Comparison of ENCODE assay signal across 17 cellular contexts in genomic region chr2:32051836-32052439, GRCh38. TPM values are rescaled to one million over a fixed set of nuclear protein-coding genes. Genes with fewer than 3 reads are reported as not detected.
DNase-seq lines count a peak whose midpoint lies in the region; ATAC-seq and TF ChIP-seq lines count a peak whose summit lies in the region.
"Had no signal": no experiment of that assay in that cellular context is flagged by ENCODE, and none has a peak within 500 bp of the region (broad histone marks: within the 10 kb centered on the region; RNA-seq: fewer than 3 reads in every experiment).

No MANE protein-coding gene starts in this region.

- H3K4me1 ChIP-seq in HEK293 (ENCODE audit: control insufficient read depth, insufficient read depth, low read length) (no peaks in the 10 kb centered on the region), Panc1 (ENCODE audit: control insufficient read depth, insufficient read depth, low read length) (no peaks in the 10 kb centered on the region), neural progenitor cell (peaks cover 6% of the 10 kb centered on the region)
- H3K4me1 ChIP-seq: BE2C, HAP-1 had no signal

- no peaks in the 10 kb centered on the region for H3K79me2 ChIP-seq in neural progenitor cell (ENCODE audit: low read depth)

- in situ Hi-C loops in Panc1 (cut with HindIII; ENCODE audit: low pct_unique_long_range_greater_than_20kb, low sequenced_read_pairs) = no loop called here

- no peak overlapping the region for H3K9ac ChIP-seq in neural progenitor cell

- H3K27me3 Mint-ChIP-seq in neural progenitor cell (ENCODE audit: insufficient read depth, low read depth) (no peaks in the 10 kb centered on the region), type B pancreatic cell (no peaks in the 10 kb centered on the region)
- H3K27me3 Mint-ChIP-seq: CD4-positive, CD25-positive, alpha-beta regulatory T cell; IgD-negative memory B cell had no signal

- H4K20me1 ChIP-seq in neural progenitor cell (ENCODE audit: low read depth) = no peaks in the 10 kb centered on the region

- intact Hi-C loops in Panc1 (cut with micrococcal nuclease; ENCODE audit: unreplicated experiment) = no loop called here

- no peaks in the 10 kb centered on the region for H3F3A ChIP-seq in neural progenitor cell (ENCODE audit: low read depth)

- H3K4me3 Mint-ChIP-seq in neural progenitor cell (no peak overlapping the region), type B pancreatic cell (no peak overlapping the region)
- H3K4me3 Mint-ChIP-seq: CD4-positive, CD25-positive, alpha-beta regulatory T cell; CD8-positive, alpha-beta memory T cell; IgD-negative memory B cell had no signal

- H3K4me2 ChIP-seq in neural progenitor cell = no peak overlapping the region

- H3K27me3 ChIP-seq in Panc1 (ENCODE audit: control insufficient read depth, insufficient read depth, low read length) = no peaks in the 10 kb centered on the region
- H3K27me3 ChIP-seq in neural progenitor cell = no peaks in the 10 kb centered on the region
- H3K27me3 ChIP-seq: BE2C had no signal

- H3K36me3 ChIP-seq in HEK293 (ENCODE audit: control insufficient read depth in 2 of 2, insufficient read depth in 1 of 2, low read length in 2 of 2) = no peaks in the 10 kb centered on the region
- H3K36me3 ChIP-seq in Panc1 (ENCODE audit: control insufficient read depth, insufficient read depth, low read length) = no peaks in the 10 kb centered on the region
- no peaks in the 10 kb centered on the region for H3K36me3 ChIP-seq in neural progenitor cell
- H3K36me3 ChIP-seq: BE2C, HAP-1 had no signal

- H3K9me3 Mint-ChIP-seq in neural progenitor cell (no peaks in the 10 kb centered on the region), type B pancreatic cell (no peaks in the 10 kb centered on the region)
- H3K9me3 Mint-ChIP-seq: CD4-positive, CD25-positive, alpha-beta regulatory T cell; CD8-positive, alpha-beta memory T cell; IgD-negative memory B cell had no signal

- peak overlapping the region; percentile 17 for H2AFZ ChIP-seq in neural progenitor cell (replicated peaks)

- H3K4me3 ChIP-seq in HEK293 (ENCODE audit: low read depth, low read length) = no peak overlapping the region
- no peak overlapping the region for H3K4me3 ChIP-seq in Panc1 (ENCODE audit: low read depth in 2 of 2, low read length in 2 of 2)
- H3K4me3 ChIP-seq in neural progenitor cell = no peak overlapping the region
- H3K4me3 ChIP-seq: HAP-1 had no signal

- CTCF ChIA-PET in HEK293 (lab: Yijun Ruan, JAX) (no interaction called here), Panc1 (lab: Charles Lee) (interaction anchor here (1.0 kb wide), 1 partner anchor 12 kb away, joined by 3 read pairs; no protein-coding TSS in a partner anchor)

- TF ChIP-seq CTCF in HEK293 (tag by site-specific recombination; IDR thresholded peaks at IDR 0.05) (no peak), Panc1 (IDR thresholded peaks at IDR 0.05) (no peak), neural progenitor cell (IDR thresholded peaks at IDR 0.05) (no peak), type B pancreatic cell (conservative IDR thresholded peaks at IDR 0.05) (no peak)

- BruUV-seq in Panc1 (replicated peaks; lab: Mats Ljungman, UMichigan) = no TSS peak

- H3K9me3 ChIP-seq in HEK293 (ENCODE audit: control insufficient read depth, insufficient read depth, low read depth, low read length) = no peaks in the 10 kb centered on the region
- no peaks in the 10 kb centered on the region for H3K9me3 ChIP-seq in Panc1 (ENCODE audit: control insufficient read depth, insufficient read depth, low read depth, low read length)
- H3K9me3 ChIP-seq in neural progenitor cell (ENCODE audit: low read depth) = no peaks in the 10 kb centered on the region
- H3K9me3 ChIP-seq: BE2C, Caco-2, HAP-1 had no signal

- DNase-seq in Panc1 (ENCODE audit: low read depth, low spot score) (no peak), neural progenitor cell (ENCODE audit: low spot score) (no peak), type B pancreatic cell (ENCODE audit: extremely low spot score, unreplicated experiment) (no peak), NCI-H524 treated with DMSO at 0.1 percent for 48 hours (lab: John Stamatoyannopoulos, UW) (no peak), COLO829 (ENCODE audit: low spot score) (no peak)
- no peak for DNase-seq in activated naive CD4-positive, alpha-beta T cell treated with anti-CD3 and anti-CD28 coated beads, Interleukin-2, amount 50 U/mL, for 16 hours
- DNase-seq: ACHN; BE2C; C1 segment of cervical spinal cord; Caco-2; CD4-positive, CD25-positive, alpha-beta regulatory T cell; CD8-positive, alpha-beta memory T cell; GF-D8; KBM-7 had no signal

- no peaks in the 10 kb centered on the region for H3K36me3 Mint-ChIP-seq in neural progenitor cell
- H3K36me3 Mint-ChIP-seq in type B pancreatic cell = no peaks in the 10 kb centered on the region
- H3K36me3 Mint-ChIP-seq: CD4-positive, CD25-positive, alpha-beta regulatory T cell; CD8-positive, alpha-beta memory T cell; IgD-negative memory B cell had no signal

- POLR2A ChIA-PET in HEK293 (lab: Yijun Ruan, JAX) (interaction anchor here (0.7 to 0.9 kb wide), 2 partner anchors 12 to 130 kb away, joined by 3 to 6 read pairs; partner anchors contain the start of gene DPY30), Panc1 (lab: Charles Lee) (no interaction called here)

- H3K27ac ChIP-seq in HEK293 (ENCODE audit: extremely low read depth, low read depth, low read length) (no peak overlapping the region), Panc1 (ENCODE audit: low read length) (no peak overlapping the region), neural progenitor cell (no peak overlapping the region)

- H3K27ac Mint-ChIP-seq in neural progenitor cell = no peak overlapping the region
- H3K27ac Mint-ChIP-seq in type B pancreatic cell = no peak overlapping the region
- H3K27ac Mint-ChIP-seq: CD4-positive, CD25-positive, alpha-beta regulatory T cell; IgD-negative memory B cell had no signal

- 0 out of 2 replicates have a peak, but pooled peaks have one; percentile 48 for ATAC-seq in Panc1

- H3K4me1 Mint-ChIP-seq in neural progenitor cell (no peaks in the 10 kb centered on the region), type B pancreatic cell (ENCODE audit: unreplicated experiment) (no peaks in the 10 kb centered on the region)
- H3K4me1 Mint-ChIP-seq: CD4-positive, CD25-positive, alpha-beta regulatory T cell; CD8-positive, alpha-beta memory T cell; IgD-negative memory B cell had no signal

TF ChIP-seq in HEK293, 187 proteins besides CTCF, POLR2A, EP300 and RAD21:
- no peak for TF ChIP-seq ZNF184 (tag by site-specific recombination; IDR thresholded peaks at IDR 0.05)
- no peak for TF ChIP-seq PATZ1 (tag by site-specific recombination; IDR thresholded peaks at IDR 0.05)
- TF ChIP-seq SCRT2 (tag by site-specific recombination; IDR thresholded peaks at IDR 0.05) = peak; percentile 52; the same call in 1 of the 2 replicates
- TF ChIP-seq ZNF341 (tag by site-specific recombination; IDR thresholded peaks at IDR 0.05; ENCODE audit: low read depth) = no peak
- no peak for TF ChIP-seq ZNF335 (tag by site-specific recombination; conservative IDR thresholded peaks at IDR 0.05)
- no peak for TF ChIP-seq ZBTB6 (tag by site-specific recombination; IDR thresholded peaks at IDR 0.05)
- TF ChIP-seq ZNF133 (tag by site-specific recombination; IDR thresholded peaks at IDR 0.05) = no peak

RNA-seq across cellular contexts. Expression of gene SPAST, which starts 11.4 kb away (rescaled TPM):
- total RNA-seq in Panc1 (2021; ENCODE audit: unreplicated experiment) (37.8 TPM), neural progenitor cell (ENCODE audit: low replicate concordance) (28.5 and 43.6 TPM in 2 replicates), type B pancreatic cell (ENCODE audit: low replicate concordance) (22.1 and 28.4 TPM in 2 replicates)
- 10.0 TPM for polyA plus RNA-seq in Panc1 (2012; ENCODE audit: insufficient read length)

RNA-seq across cellular contexts. Expression of gene DPY30, which starts 12.3 kb away (rescaled TPM):
- 105 TPM for total RNA-seq in Panc1 (2021; ENCODE audit: unreplicated experiment)
- polyA plus RNA-seq in Panc1 (2012; ENCODE audit: insufficient read length) = 125 TPM
- total RNA-seq in neural progenitor cell (ENCODE audit: low replicate concordance) = 110 and 199 TPM in 2 replicates
- 84.4 and 84.5 TPM in 2 replicates for total RNA-seq in type B pancreatic cell (ENCODE audit: low replicate concordance)

RNA-seq across cellular contexts. Expression of gene MEMO1, which starts 41.1 kb away (rescaled TPM):
- total RNA-seq in Panc1 (2021; ENCODE audit: unreplicated experiment) (60.8 TPM), neural progenitor cell (ENCODE audit: low replicate concordance) (25.8 and 47.4 TPM in 2 replicates), type B pancreatic cell (ENCODE audit: low replicate concordance) (45.0 and 48.5 TPM in 2 replicates)
- 37.2 TPM for polyA plus RNA-seq in Panc1 (2012; ENCODE audit: insufficient read length)
